In the genomic region with DNA sequence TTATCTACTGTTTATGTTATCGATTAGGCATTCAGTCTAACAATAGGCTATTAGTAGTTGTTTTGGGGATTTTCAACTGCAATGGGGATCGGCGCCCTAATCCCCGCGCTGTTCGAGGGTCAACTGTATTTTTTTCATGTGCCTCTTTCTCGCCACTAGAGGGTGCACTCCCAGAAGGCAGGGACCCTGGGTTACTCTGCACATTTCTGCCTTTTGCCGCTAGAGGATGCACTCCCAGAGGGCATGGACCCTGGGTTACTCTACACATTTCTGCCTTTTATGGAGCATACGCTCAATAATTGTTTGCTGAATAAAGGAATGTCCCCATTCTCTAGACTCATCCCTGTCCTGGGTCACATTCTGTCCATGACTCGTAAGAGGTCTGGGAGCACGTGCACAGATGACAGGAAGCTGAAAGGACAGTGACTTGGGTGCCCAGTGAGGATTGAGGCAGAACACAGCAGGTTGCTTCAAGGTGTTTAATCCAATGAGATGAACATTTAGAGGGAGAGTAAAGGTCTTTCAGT, we compare ENCODE assay signal across 8 cellular contexts. TPM values are rescaled to one million over a fixed set of nuclear protein-coding genes. Genes with fewer than 3 reads are reported as not detected.
A peak's percentile ranks its signal among the peaks of the same experiment; 100 is the strongest.
DNase-seq lines count a peak whose midpoint lies in the region; TF ChIP-seq lines count a peak whose summit lies in the region.

No MANE protein-coding gene starts in this region.

- peaks cover 17% of the 10 kb centered on the region for H3K9me3 Mint-ChIP-seq in activated T-helper 2 cell treated with anti-CD3 and anti-CD28 coated beads, Interferon-gamma antibody, Interleukin-2, Interleukin-4, amounts not matched to agents 10 μg/mL and 5 μg/mL and 100 μg/mL, durations not matched to agents 14 hours and 24 hours and 36 hours

- H3K27ac Mint-ChIP-seq in activated T-helper 2 cell treated with anti-CD3 and anti-CD28 coated beads, Interferon-gamma antibody, Interleukin-2, Interleukin-4, amounts not matched to agents 10 μg/mL and 5 μg/mL and 100 μg/mL, durations not matched to agents 14 hours and 24 hours and 36 hours: no peak overlapping the region

- TF ChIP-seq CTCF in LNCAP (IDR thresholded peaks at IDR 0.05) (peak; percentile 99), parathyroid adenoma (IDR thresholded peaks at IDR 0.05) (peak; percentile 88), uterus (IDR thresholded peaks at IDR 0.05) (peak; percentile 55 to 93 (median 78))

- H3K36me3 Mint-ChIP-seq in activated T-helper 2 cell treated with anti-CD3 and anti-CD28 coated beads, Interferon-gamma antibody, Interleukin-2, Interleukin-4, amounts not matched to agents 10 μg/mL and 5 μg/mL and 100 μg/mL, durations not matched to agents 14 hours and 24 hours and 36 hours (ENCODE audit: low read depth): no peaks in the 10 kb centered on the region

- DNase-seq in SIG-M5 treated with dmso at 0.1 percent for 504 hours (lab: John Stamatoyannopoulos, UW; ENCODE audit: unreplicated experiment) (peak; percentile 46), SIG-M5 (lab: John Stamatoyannopoulos, UW) (no peak), RPMI8226 (peak; percentile 47), foreskin melanocyte (peak; percentile 69), uterus (peak; percentile 42 to 45)
- peak; percentile 57 for DNase-seq in activated T-helper 2 cell treated with anti-CD3 and anti-CD28 coated beads, Interferon-gamma antibody, Interleukin-2, Interleukin-4, amounts not matched to agents 10 μg/mL and 5 μg/mL and 100 μg/mL, durations not matched to agents 14 hours and 24 hours and 36 hours (ENCODE audit: low spot score)

- H3K4me3 Mint-ChIP-seq in activated T-helper 2 cell treated with anti-CD3 and anti-CD28 coated beads, Interferon-gamma antibody, Interleukin-2, Interleukin-4, amounts not matched to agents 10 μg/mL and 5 μg/mL and 100 μg/mL, durations not matched to agents 14 hours and 24 hours and 36 hours (ENCODE audit: low read depth): no peak overlapping the region

- no peak overlapping the region for H3K4me2 ChIP-seq in parathyroid adenoma (ENCODE audit: low read length)

- H3K79me2 ChIP-seq in parathyroid adenoma: no peaks in the 10 kb centered on the region

- H3K9me3 ChIP-seq in parathyroid adenoma (ENCODE audit: control insufficient read depth, low read length): no peaks in the 10 kb centered on the region
- H3K9me3 ChIP-seq in uterus: no peaks in the 10 kb centered on the region

- H3K4me1 ChIP-seq in parathyroid adenoma: no peaks in the 10 kb centered on the region
- H3K4me1 ChIP-seq in uterus: no peaks in the 10 kb centered on the region

- H3K36me3 ChIP-seq in parathyroid adenoma (ENCODE audit: control insufficient read depth, insufficient read depth, low read length) (no peaks in the 10 kb centered on the region), uterus (no peaks in the 10 kb centered on the region)

- H2AFZ ChIP-seq in parathyroid adenoma: no peak overlapping the region

- no peak overlapping the region for H3K9ac ChIP-seq in parathyroid adenoma

- H3K27me3 Mint-ChIP-seq in activated T-helper 2 cell treated with anti-CD3 and anti-CD28 coated beads, Interferon-gamma antibody, Interleukin-2, Interleukin-4, amounts not matched to agents 10 μg/mL and 5 μg/mL and 100 μg/mL, durations not matched to agents 14 hours and 24 hours and 36 hours (ENCODE audit: low read depth): peaks cover 35% of the 10 kb centered on the region

- H3K4me3 ChIP-seq in parathyroid adenoma (ENCODE audit: low read depth, low read length): no peak overlapping the region
- H3K4me3 ChIP-seq in uterus: no peak overlapping the region

- H3K27ac ChIP-seq in parathyroid adenoma: no peak overlapping the region
- no peak overlapping the region for H3K27ac ChIP-seq in uterus

- intact Hi-C loops in activated T-helper 2 cell treated with anti-CD3 and anti-CD28 coated beads, Interferon-gamma antibody, Interleukin-2, Interleukin-4, amounts not matched to agents 10 μg/mL and 5 μg/mL and 100 μg/mL, durations not matched to agents 14 hours and 24 hours and 36 hours (cut with micrococcal nuclease): loop anchor here (2.0 kb wide), 1 partner anchor 28 kb away; the partner anchor contains the start of gene RECK
- intact Hi-C loops in uterus (cut with DNase I; ENCODE audit: low total_unique reads): no loop called here

- peaks cover 19% of the 10 kb centered on the region for H3K4me1 Mint-ChIP-seq in activated T-helper 2 cell treated with anti-CD3 and anti-CD28 coated beads, Interferon-gamma antibody, Interleukin-2, Interleukin-4, amounts not matched to agents 10 μg/mL and 5 μg/mL and 100 μg/mL, durations not matched to agents 14 hours and 24 hours and 36 hours (ENCODE audit: low read depth)

- no peaks in the 10 kb centered on the region for H3K27me3 ChIP-seq in parathyroid adenoma (ENCODE audit: control insufficient read depth, insufficient read depth, low read length)
- H3K27me3 ChIP-seq in uterus: no peaks in the 10 kb centered on the region

- no peak for TF ChIP-seq POLR2A in uterus (IDR thresholded peaks at IDR 0.05)

RNA-seq across cellular contexts. Expression of gene RECK, which starts 27.9 kb away (rescaled TPM):
- total RNA-seq in activated T-helper 2 cell treated with anti-CD3 and anti-CD28 coated beads, Interferon-gamma antibody, Interleukin-2, Interleukin-4, amounts not matched to agents 10 μg/mL and 5 μg/mL and 100 μg/mL, durations not matched to agents 14 hours and 24 hours and 36 hours: 5.3 and 5.9 TPM in 2 replicates
- 10 to 100 TPM; 14.3 to 37.7 (median 30.7) TPM for total RNA-seq in uterus

RNA-seq across cellular contexts. Expression of gene OR2S2, which starts 50.9 kb away (rescaled TPM):
- not detected in 2 replicates for total RNA-seq in activated T-helper 2 cell treated with anti-CD3 and anti-CD28 coated beads, Interferon-gamma antibody, Interleukin-2, Interleukin-4, amounts not matched to agents 10 μg/mL and 5 μg/mL and 100 μg/mL, durations not matched to agents 14 hours and 24 hours and 36 hours
- not detected for total RNA-seq in uterus
